In genomic region chr15:90654233-90655124, GRCh38 we compare ENCODE assay signal across 14 cellular contexts.
A peak's percentile ranks its signal among the peaks of the same experiment; 100 is the strongest.
DNase-seq lines count a peak whose midpoint lies in the region; ATAC-seq and TF ChIP-seq lines count a peak whose summit lies in the region.
"Had no signal": no experiment of that assay in that cellular context is flagged by ENCODE, and none has a peak within 500 bp of the region (broad histone marks: within the 10 kb centered on the region; RNA-seq: fewer than 3 reads in every experiment).

No MANE protein-coding gene starts in this region.

- ATAC-seq in HG03432 (IDR thresholded peaks at IDR 0.05; ENCODE audit: unreplicated experiment) (peak; percentile 36), HG03159 (IDR thresholded peaks at IDR 0.05; ENCODE audit: unreplicated experiment) (no peak)
- ATAC-seq in natural killer cell treated with Interleukin-12 subunit alpha and Interleukin-12 subunit beta and Interleukin-15 and Interleukin-18, amount 100 ng/mL, for 72 hours = peak; percentile 81 to 91

- H3K27me3 Mint-ChIP-seq in T-helper 1 cell treated with Interleukin-12 subunit alpha and Interleukin-12 subunit beta and Interleukin-4 antibody, amounts not matched to agents 30 μg/mL and 1 μg/mL, for 36 hours (ENCODE audit: low read depth) = no peaks in the 10 kb centered on the region
- no peaks in the 10 kb centered on the region for H3K27me3 Mint-ChIP-seq in activated T-helper 2 cell treated with anti-CD3 and anti-CD28 coated beads, Interferon-gamma antibody, Interleukin-2, Interleukin-4, amounts not matched to agents 10 μg/mL and 5 μg/mL and 100 μg/mL, durations not matched to agents 14 hours and 24 hours and 36 hours (ENCODE audit: low read depth)
- H3K27me3 Mint-ChIP-seq in natural killer cell treated with Interleukin-12 subunit alpha and Interleukin-12 subunit beta and Interleukin-15 and Interleukin-18, amount 100 ng/mL, for 72 hours = peaks cover 9 to 26% of the 10 kb centered on the region in 2 donors

- H3K36me3 Mint-ChIP-seq in T-helper 1 cell treated with Interleukin-12 subunit alpha and Interleukin-12 subunit beta and Interleukin-4 antibody, amounts not matched to agents 30 μg/mL and 1 μg/mL, for 36 hours (ENCODE audit: low read depth) = peaks cover 1% of the 10 kb centered on the region
- peaks cover 8% of the 10 kb centered on the region for H3K36me3 Mint-ChIP-seq in activated T-helper 2 cell treated with anti-CD3 and anti-CD28 coated beads, Interferon-gamma antibody, Interleukin-2, Interleukin-4, amounts not matched to agents 10 μg/mL and 5 μg/mL and 100 μg/mL, durations not matched to agents 14 hours and 24 hours and 36 hours (ENCODE audit: low read depth)
- no peaks in the 10 kb centered on the region for H3K36me3 Mint-ChIP-seq in natural killer cell treated with Interleukin-12 subunit alpha and Interleukin-12 subunit beta and Interleukin-15 and Interleukin-18, amount 100 ng/mL, for 72 hours

- peak overlapping the region; percentile 42 for H3K27ac Mint-ChIP-seq in T-helper 1 cell treated with Interleukin-12 subunit alpha and Interleukin-12 subunit beta and Interleukin-4 antibody, amounts not matched to agents 30 μg/mL and 1 μg/mL, for 36 hours
- peak overlapping the region; percentile 70 for H3K27ac Mint-ChIP-seq in activated T-helper 2 cell treated with anti-CD3 and anti-CD28 coated beads, Interferon-gamma antibody, Interleukin-2, Interleukin-4, amounts not matched to agents 10 μg/mL and 5 μg/mL and 100 μg/mL, durations not matched to agents 14 hours and 24 hours and 36 hours
- peak overlapping the region; percentile 60 to 79 for H3K27ac Mint-ChIP-seq in natural killer cell treated with Interleukin-12 subunit alpha and Interleukin-12 subunit beta and Interleukin-15 and Interleukin-18, amount 100 ng/mL, for 72 hours
- H3K27ac Mint-ChIP-seq: endodermal cell had no signal

- H3K4me1 Mint-ChIP-seq in T-helper 1 cell treated with Interleukin-12 subunit alpha and Interleukin-12 subunit beta and Interleukin-4 antibody, amounts not matched to agents 30 μg/mL and 1 μg/mL, for 36 hours (ENCODE audit: low read depth) = peaks cover 57% of the 10 kb centered on the region
- peaks cover 63% of the 10 kb centered on the region for H3K4me1 Mint-ChIP-seq in activated T-helper 2 cell treated with anti-CD3 and anti-CD28 coated beads, Interferon-gamma antibody, Interleukin-2, Interleukin-4, amounts not matched to agents 10 μg/mL and 5 μg/mL and 100 μg/mL, durations not matched to agents 14 hours and 24 hours and 36 hours (ENCODE audit: low read depth)
- peaks cover 29 to 38% of the 10 kb centered on the region in 2 donors for H3K4me1 Mint-ChIP-seq in natural killer cell treated with Interleukin-12 subunit alpha and Interleukin-12 subunit beta and Interleukin-15 and Interleukin-18, amount 100 ng/mL, for 72 hours (ENCODE audit: low read depth in 2 of 2)

- H3K4me3 Mint-ChIP-seq in T-helper 1 cell treated with Interleukin-12 subunit alpha and Interleukin-12 subunit beta and Interleukin-4 antibody, amounts not matched to agents 30 μg/mL and 1 μg/mL, for 36 hours = no peak overlapping the region
- H3K4me3 Mint-ChIP-seq in activated T-helper 2 cell treated with anti-CD3 and anti-CD28 coated beads, Interferon-gamma antibody, Interleukin-2, Interleukin-4, amounts not matched to agents 10 μg/mL and 5 μg/mL and 100 μg/mL, durations not matched to agents 14 hours and 24 hours and 36 hours (ENCODE audit: low read depth) = no peak overlapping the region
- H3K4me3 Mint-ChIP-seq in natural killer cell treated with Interleukin-12 subunit alpha and Interleukin-12 subunit beta and Interleukin-15 and Interleukin-18, amount 100 ng/mL, for 72 hours = peak overlapping the region; percentile 49
- H3K4me3 Mint-ChIP-seq: endodermal cell had no signal

- no peak for TF ChIP-seq POLR2A in testis (IDR thresholded peaks at IDR 0.05)

- WGBS in testis, 2 donors = 86 to 90% methylated on average over 8 to 12 of the region's 12 CpGs

- H3K36me3 ChIP-seq in testis (ENCODE audit: low read depth, missing control alignments) = no peaks in the 10 kb centered on the region
- H3K36me3 ChIP-seq: heart left ventricle, thyroid gland had no signal

- H3K27ac ChIP-seq in testis = no peak overlapping the region
- H3K27ac ChIP-seq: thyroid gland had no signal

- H3K9me3 ChIP-seq in testis = no peaks in the 10 kb centered on the region
- H3K9me3 ChIP-seq: heart left ventricle, thyroid gland had no signal

- TF ChIP-seq CTCF in testis (IDR thresholded peaks at IDR 0.05) = no peak

- H3K4me1 ChIP-seq in testis = no peaks in the 10 kb centered on the region

- peaks cover 3% of the 10 kb centered on the region for H3K9me3 Mint-ChIP-seq in T-helper 1 cell treated with Interleukin-12 subunit alpha and Interleukin-12 subunit beta and Interleukin-4 antibody, amounts not matched to agents 30 μg/mL and 1 μg/mL, for 36 hours
- peaks cover 7% of the 10 kb centered on the region for H3K9me3 Mint-ChIP-seq in activated T-helper 2 cell treated with anti-CD3 and anti-CD28 coated beads, Interferon-gamma antibody, Interleukin-2, Interleukin-4, amounts not matched to agents 10 μg/mL and 5 μg/mL and 100 μg/mL, durations not matched to agents 14 hours and 24 hours and 36 hours
- H3K9me3 Mint-ChIP-seq in natural killer cell treated with Interleukin-12 subunit alpha and Interleukin-12 subunit beta and Interleukin-15 and Interleukin-18, amount 100 ng/mL, for 72 hours = no peaks in the 10 kb centered on the region

- intact Hi-C loops in activated T-helper 2 cell treated with anti-CD3 and anti-CD28 coated beads, Interferon-gamma antibody, Interleukin-2, Interleukin-4, amounts not matched to agents 10 μg/mL and 5 μg/mL and 100 μg/mL, durations not matched to agents 14 hours and 24 hours and 36 hours (cut with micrococcal nuclease) = no loop called here
- intact Hi-C loops in testis (cut with DNase I; ENCODE audit: low total_unique reads) = no loop called here

- H3K4me3 ChIP-seq in testis = no peak overlapping the region
- H3K4me3 ChIP-seq: heart left ventricle, lung, thyroid gland had no signal

- no peaks in the 10 kb centered on the region for H3K27me3 ChIP-seq in testis
- H3K27me3 ChIP-seq: heart left ventricle, thyroid gland had no signal

- no peak for DNase-seq in T-helper 1 cell
- DNase-seq in activated T-helper 2 cell treated with anti-CD3 and anti-CD28 coated beads, Interferon-gamma antibody, Interleukin-2, Interleukin-4, amounts not matched to agents 10 μg/mL and 5 μg/mL and 100 μg/mL, durations not matched to agents 14 hours and 24 hours and 36 hours (ENCODE audit: low spot score) = no peak
- no peak for DNase-seq in natural killer cell treated with Interleukin-12 subunit alpha and Interleukin-12 subunit beta and Interleukin-15 and Interleukin-18, amount 100 ng/mL, for 72 hours (ENCODE audit: low spot score)
- DNase-seq in testis = no peak
- no peak for DNase-seq in germinal center (ENCODE audit: low spot score)
- DNase-seq: endodermal cell, heart left ventricle, NCI-H524 treated with DMSO at 0.1 percent for 48 hours, retina, thyroid gland had no signal
